19 cellular contexts compared by ENCODE assay signal in genomic region chr6:143252961-143253360, GRCh38.
"Had no signal": no experiment of that assay in that cellular context is flagged by ENCODE, and none has a peak within 500 bp of the region (broad histone marks: within the 10 kb centered on the region; RNA-seq: fewer than 3 reads in every experiment).

No MANE protein-coding gene starts in this region.

- ATAC-seq: K562 had no signal

- H3K27ac ChIP-seq: KMS-11 had no signal

- H3K4me3 ChIP-seq: K562 had no signal

- H3K9me3 ChIP-seq: SK-N-SH had no signal

- H3K9ac ChIP-seq: KMS-11, SK-N-SH had no signal

- DNase-seq: Kasumi-1, MM.1S, NCI-H1092 treated with DMSO at 0.1 percent for 48 hours, NCI-H1436, NCI-H187, NCI-H2029, NCI-H226, NCI-H446, NCI-H510A, NCI-H524 treated with DMSO at 0.1 percent for 48 hours, NCI-H69, NCI-H774, Right ventricle myocardium superior, RPMI8226, SIG-M5, SK-N-SH, SW 1271 had no signal

- H3K4me2 ChIP-seq: KMS-11, SK-N-SH had no signal
